ENCODE assay signal across 21 cellular contexts in genomic region chr17:39009471-39010085, GRCh38.
"Had no signal": no experiment of that assay in that cellular context is flagged by ENCODE, and none has a peak within 500 bp of the region (broad histone marks: within the 10 kb centered on the region; RNA-seq: fewer than 3 reads in every experiment).

No MANE protein-coding gene starts in this region.

- H3K9me3 ChIP-seq: esophagus squamous epithelium, mucosa of descending colon, prostate gland, sigmoid colon, uterus had no signal

- DNase-seq: activated CD4-positive, alpha-beta T cell treated with anti-CD3 and anti-CD28 coated beads for 36 hours; activated CD4-positive, alpha-beta T cell treated with anti-CD3 and anti-CD28 coated beads, Interleukin-2, amount 50 U/mL, for 4 hours; activated CD4-positive, CD25-positive, alpha-beta regulatory T cell; activated effector memory CD4-positive, alpha-beta T cell treated with Interleukin-2 at 50 U/mL for 16 hours; activated naive CD4-positive, alpha-beta T cell treated with Interleukin-2 at 50 U/mL for 16 hours; activated T-cell treated with anti-CD3 and anti-CD28 coated beads for 4 hours; aorta; effector CD8-positive, alpha-beta T cell; esophagus squamous epithelium; foreskin melanocyte; left ventricle myocardium inferior; mucosa of descending colon; sigmoid colon; small intestine; stimulated activated CD4-positive, alpha-beta T cell treated with anti-CD3 and anti-CD28 coated beads, Interleukin-4, amount 100 ng/mL, for 24 hours; uterus had no signal

- H3K4me3 ChIP-seq: cardiac muscle cell, esophagus squamous epithelium, left ventricle myocardium inferior, mucosa of descending colon, prostate gland, sigmoid colon, uterus had no signal

- H3K27ac ChIP-seq: cardiac muscle cell, epithelial cell of prostate, esophagus squamous epithelium, left ventricle myocardium inferior, prostate gland, sigmoid colon, uterus had no signal

- H3K27me3 ChIP-seq: esophagus squamous epithelium, sigmoid colon, uterus had no signal

- H3K36me3 ChIP-seq: cardiac muscle cell, esophagus squamous epithelium, left ventricle myocardium inferior, prostate gland, sigmoid colon, uterus had no signal

- ATAC-seq: activated CD4-positive, alpha-beta T cell treated with anti-CD3 and anti-CD28 coated beads for 36 hours; mucosa of descending colon; natural killer cell treated with Interleukin-12 subunit alpha and Interleukin-12 subunit beta and Interleukin-15 and Interleukin-18, amount 100 ng/mL, for 72 hours; stimulated activated effector memory CD8-positive, alpha-beta T cell treated with anti-CD3 and anti-CD28 coated beads, Interleukin-12 subunit alpha, Interleukin-12 subunit beta, amount 100 ng/mL, for 72 hours had no signal

- H3K4me1 ChIP-seq: prostate gland, sigmoid colon, uterus had no signal
